Comparison of ENCODE assay signal across 9 cellular contexts in genomic region chr10:44801383-44802327, GRCh38.
DNase-seq lines count a peak whose midpoint lies in the region; ATAC-seq and TF ChIP-seq lines count a peak whose summit lies in the region.
"Had no signal": no experiment of that assay in that cellular context is flagged by ENCODE, and none has a peak within 500 bp of the region (broad histone marks: within the 10 kb centered on the region; RNA-seq: fewer than 3 reads in every experiment).

No MANE protein-coding gene starts in this region.

- no peaks in the 10 kb centered on the region for H4K20me1 ChIP-seq in smooth muscle cell (ENCODE audit: low read depth)

- TF ChIP-seq EP300 in stomach (IDR thresholded peaks at IDR 0.05), result no peak

- H3K27ac ChIP-seq in SJSA1, result no peak overlapping the region; the same call in 1 of the 2 replicates
- H3K27ac ChIP-seq in stomach, result no peak overlapping the region
- no peak overlapping the region for H3K27ac ChIP-seq in smooth muscle cell (ENCODE audit: low read depth)
- H3K27ac ChIP-seq: neutrophil had no signal

- no peaks in the 10 kb centered on the region for H3K79me2 ChIP-seq in smooth muscle cell (ENCODE audit: low read depth)

- no peaks in the 10 kb centered on the region for H3K9me3 ChIP-seq in SJSA1 (replicated peaks)
- no peaks in the 10 kb centered on the region for H3K9me3 ChIP-seq in stomach
- no peaks in the 10 kb centered on the region for H3K9me3 ChIP-seq in smooth muscle cell (replicated peaks; ENCODE audit: low read depth)
- H3K9me3 ChIP-seq: neutrophil had no signal

- H3K4me2 ChIP-seq in smooth muscle cell, result no peak overlapping the region

- H3K36me3 ChIP-seq in SJSA1 (no peaks in the 10 kb centered on the region), stomach (no peaks in the 10 kb centered on the region), smooth muscle cell (ENCODE audit: low read depth) (no peaks in the 10 kb centered on the region)
- H3K36me3 ChIP-seq: neutrophil had no signal

- H3K27me3 ChIP-seq in SJSA1 (replicated peaks) (no peaks in the 10 kb centered on the region), stomach (no peaks in the 10 kb centered on the region), smooth muscle cell (ENCODE audit: low read depth) (no peaks in the 10 kb centered on the region)

- WGBS in stomach, 5 donors, result 42 to 51% (median 48%) methylated on average over 6 of the region's 6 CpGs
- WGBS in smooth muscle cell (ENCODE audit: low lambda C conversion rate), result 69% methylated on average over 6 of the region's 6 CpGs

- intact Hi-C loops in Right ventricle myocardium superior (cut with DNase I) (no loop called here), stomach (cut with DNase I; ENCODE audit: low total_unique reads) (no loop called here)

- no peak for TF ChIP-seq POLR2A in stomach (IDR thresholded peaks at IDR 0.05)

- TF ChIP-seq CTCF in stomach (IDR thresholded peaks at IDR 0.05) (no peak), smooth muscle cell (IDR thresholded peaks at IDR 0.05; ENCODE audit: borderline replicate concordance, insufficient read depth, poor library complexity, severe bottlenecking) (no peak)

- DNase-seq in HS-5 (ENCODE audit: low read depth), result peak; percentile 24
- peak; percentile 33 to 73 for DNase-seq in SJSA1 (ENCODE audit: low read depth in 1 of 2, low spot score in 2 of 2)
- DNase-seq in Right ventricle myocardium superior, result peak; percentile 94
- DNase-seq in stomach, result peak; percentile 95
- no peak for DNase-seq in activated CD8-positive, alpha-beta memory T cell treated with anti-CD3 and anti-CD28 coated beads for 24 hours
- DNase-seq in NOMO-1 treated with DMSO at 0.1 percent for 48 hours (lab: John Stamatoyannopoulos, UW; ENCODE audit: unreplicated experiment), result no peak
- no peak for DNase-seq in smooth muscle cell (lab: John Stamatoyannopoulos, UW; ENCODE audit: unreplicated experiment)

- no peak overlapping the region for H2AFZ ChIP-seq in smooth muscle cell (ENCODE audit: low read depth)

- H3K4me1 ChIP-seq in SJSA1 (replicated peaks) (peaks cover 22% of the 10 kb centered on the region), stomach (peaks cover 0 to 15% (median 6%) of the 10 kb centered on the region in 4 donors), smooth muscle cell (ENCODE audit: low read depth) (no peaks in the 10 kb centered on the region)

- H3F3A ChIP-seq in smooth muscle cell (ENCODE audit: low read depth), result no peaks in the 10 kb centered on the region

- H3K4me3 ChIP-seq in SJSA1 (no peak overlapping the region), stomach (no peak overlapping the region), smooth muscle cell (no peak overlapping the region)

- peak; percentile 91 for ATAC-seq in Right ventricle myocardium superior (ENCODE audit: poor library complexity)
- ATAC-seq in HG03039 (IDR thresholded peaks at IDR 0.05; ENCODE audit: unreplicated experiment), result no peak

- H3K9ac ChIP-seq in smooth muscle cell (ENCODE audit: low read depth), result no peak overlapping the region

Comparison
In these comparisons a context has a peak if more than half of its experiments do, and no peak if none do; other contexts are left out.
1. DNase-seq: peak in HS-5 (single experiment), SJSA1 (2 of 2), Right ventricle myocardium superior (single experiment) and stomach (single experiment); none in activated CD8-positive, alpha-beta memory T cell treated with anti-CD3 and anti-CD28 coated beads for 24 hours (single experiment), NOMO-1 treated with DMSO at 0.1 percent for 48 hours (single experiment) and smooth muscle cell (single experiment).